ENCODE assay signal across 13 cellular contexts in the genomic region with DNA sequence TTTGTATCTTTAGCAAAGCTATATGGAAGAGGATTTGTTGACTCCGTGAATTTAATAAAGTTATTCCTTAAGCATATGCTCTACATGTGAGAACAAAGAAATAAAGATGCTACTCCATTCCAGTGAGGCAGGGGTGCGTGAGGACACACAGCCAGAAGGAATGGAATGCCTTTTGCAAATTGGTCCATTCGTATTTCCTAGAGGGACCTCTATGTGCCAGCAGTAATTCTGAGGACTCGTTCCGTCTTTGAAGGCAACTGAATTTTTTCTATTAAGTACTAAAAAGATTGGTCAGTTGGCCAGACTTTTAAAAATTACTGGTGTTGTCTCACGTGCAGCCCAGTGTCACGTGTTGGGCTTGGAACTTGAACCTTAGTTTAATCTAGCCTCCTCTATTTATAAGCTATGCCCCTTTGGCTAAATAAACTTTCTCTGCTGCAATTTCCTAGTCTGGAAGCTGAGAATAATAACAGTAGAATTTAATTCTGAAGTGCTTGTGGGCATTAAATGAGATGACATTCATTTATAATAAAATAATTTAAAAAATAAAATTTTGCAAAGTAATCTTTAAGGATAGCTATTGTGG. TPM values are rescaled to one million over a fixed set of nuclear protein-coding genes. Genes with fewer than 3 reads are reported as not detected.
DNase-seq lines count a peak whose midpoint lies in the region; ATAC-seq and TF ChIP-seq lines count a peak whose summit lies in the region.
"Had no signal": no experiment of that assay in that cellular context is flagged by ENCODE, and none has a peak within 500 bp of the region (broad histone marks: within the 10 kb centered on the region; RNA-seq: fewer than 3 reads in every experiment).

No MANE protein-coding gene starts in this region.

- 0 out of 2 replicates have a peak overlapping the region, but pooled peaks have one; percentile 0 for H3K27ac ChIP-seq in PC-9
- H3K27ac ChIP-seq: KMS-11 had no signal

- POLR2A ChIA-PET in PC-9 (lab: Charles Lee; ENCODE audit: unreplicated experiment), result no interaction called here

- CTCF ChIA-PET in PC-9 (lab: Charles Lee), result interaction anchor here (0.5 to 0.6 kb wide), 2 partner anchors 50 to 78 kb away, joined by 3 to 4 read pairs; no protein-coding TSS in a partner anchor

- no peaks in the 10 kb centered on the region for H3K27me3 ChIP-seq in PC-9 (ENCODE audit: insufficient read depth, low read depth)

- peaks cover 36% of the 10 kb centered on the region for H3K4me1 ChIP-seq in PC-9 (replicated peaks; ENCODE audit: insufficient read depth)

- H3F3A ChIP-seq in PC-9 (ENCODE audit: insufficient read depth, low read depth), result peaks cover 44% of the 10 kb centered on the region

- intact Hi-C loops in PC-9 (cut with micrococcal nuclease; ENCODE audit: unreplicated experiment) (loop anchor here (5.0 kb wide), 1 partner anchor 67 kb away; no protein-coding TSS in a partner anchor), sciatic nerve (cut with DNase I) (no loop called here)

- no TSS peak for BruUV-seq in PC-9 (replicated peaks; lab: Mats Ljungman, UMichigan)

- no peak for TF ChIP-seq CTCF in AG10803 (conservative IDR thresholded peaks at IDR 0.05; ENCODE audit: low read length)
- TF ChIP-seq CTCF in PC-9 (conservative IDR thresholded peaks at IDR 0.05), result no peak

- H3K4me3 ChIP-seq in AG10803 (ENCODE audit: low read length) (no peak overlapping the region), PC-9 (no peak overlapping the region)

- H3K27ac Mint-ChIP-seq in activated T-cell treated with anti-CD3 and anti-CD28 coated beads, Interleukin-2, amount 50 U/mL, for 72 hours, result no peak overlapping the region

- peaks cover 57% of the 10 kb centered on the region for H3K36me3 ChIP-seq in PC-9 (ENCODE audit: low read depth)

- no peaks in the 10 kb centered on the region for H3K9me3 ChIP-seq in PC-9 (ENCODE audit: insufficient read depth, low read depth)

- H3K27me3 Mint-ChIP-seq in activated T-cell treated with anti-CD3 and anti-CD28 coated beads, Interleukin-2, amount 50 U/mL, for 72 hours (ENCODE audit: low read depth), result peaks cover 7% of the 10 kb centered on the region

- ATAC-seq in sciatic nerve, result peak; percentile 24
- ATAC-seq in activated T-cell treated with anti-CD3 and anti-CD28 coated beads, Interleukin-2, amount 50 U/mL, for 72 hours (replicated peaks in 1 of 2), result no peak

- no peak overlapping the region for H2AFZ ChIP-seq in PC-9

- no peaks in the 10 kb centered on the region for H3K4me1 Mint-ChIP-seq in activated T-cell treated with anti-CD3 and anti-CD28 coated beads, Interleukin-2, amount 50 U/mL, for 72 hours (ENCODE audit: low read depth)

- no peaks in the 10 kb centered on the region for H3K36me3 Mint-ChIP-seq in activated T-cell treated with anti-CD3 and anti-CD28 coated beads, Interleukin-2, amount 50 U/mL, for 72 hours (ENCODE audit: insufficient read depth in 2 of 2)

- no peaks in the 10 kb centered on the region; the same call in 1 of the 2 replicates for H3K9me2 ChIP-seq in PC-9 (ENCODE audit: insufficient read depth)

- peaks cover 55% of the 10 kb centered on the region for H4K20me1 ChIP-seq in PC-9 (ENCODE audit: insufficient read depth)

- H3K4me3 Mint-ChIP-seq in activated T-cell treated with anti-CD3 and anti-CD28 coated beads, Interleukin-2, amount 50 U/mL, for 72 hours, result no peak overlapping the region

- no peaks in the 10 kb centered on the region for H3K9me3 Mint-ChIP-seq in activated T-cell treated with anti-CD3 and anti-CD28 coated beads, Interleukin-2, amount 50 U/mL, for 72 hours

- DNase-seq in AG10803 (ENCODE audit: low read depth), result peak; percentile 62
- DNase-seq in PC-9, result no peak
- DNase-seq in fibroblast of peridontal ligament (ENCODE audit: extremely low read depth), result peak; percentile 48
- DNase-seq in sciatic nerve (ENCODE audit: low spot score), result no peak
- no peak for DNase-seq in activated CD4-positive, alpha-beta T cell treated with anti-CD3 and anti-CD28 coated beads, Interleukin-2, amount 50 U/mL, for 48 hours
- no peak for DNase-seq in activated T-cell treated with anti-CD3 and anti-CD28 coated beads, Interleukin-2, amount 50 U/mL, for 72 hours
- DNase-seq in NOMO-1 treated with dmso at 0.1 percent for 144 hours (lab: John Stamatoyannopoulos, UW; ENCODE audit: unreplicated experiment), result no peak
- DNase-seq: C1 segment of cervical spinal cord, DMS 273 treated with DMSO at 0.1 percent for 48 hours, GF-D8, NCI-H510A, NCI-H82 had no signal

- peaks cover 100% of the 10 kb centered on the region for H3K79me2 ChIP-seq in PC-9 (ENCODE audit: low read depth)

- H3K4me2 ChIP-seq in PC-9, result no peak overlapping the region
- H3K4me2 ChIP-seq: KMS-11 had no signal

RNA-seq across cellular contexts. Expression of gene RAI14, which starts 13.9 kb away (rescaled TPM):
- total RNA-seq in PC-9 (2021), result 133 and 145 TPM in 2 replicates
- total RNA-seq in sciatic nerve, result 147 TPM
- total RNA-seq in activated T-cell treated with anti-CD3 and anti-CD28 coated beads, Interleukin-2, amount 50 U/mL, for 72 hours, result 1 to 10 TPM in 1 of 2 donors, under 1 TPM in 1; 0.67 to 1.5 TPM

Comparison
In these comparisons a context has a peak if more than half of its experiments do, and no peak if none do; other contexts are left out.
1. DNase-seq: peak in AG10803 (single experiment) and fibroblast of peridontal ligament (single experiment); none in PC-9 (0 of 2), sciatic nerve (single experiment), activated CD4-positive, alpha-beta T cell treated with anti-CD3 and anti-CD28 coated beads, Interleukin-2, amount 50 U/mL, for 48 hours (0 of 2), activated T-cell treated with anti-CD3 and anti-CD28 coated beads, Interleukin-2, amount 50 U/mL, for 72 hours (0 of 2) and NOMO-1 treated with dmso at 0.1 percent for 144 hours (single experiment).
2. RNA of gene RAI14, which starts 13.9 kb away (total RNA-seq): 147 TPM in sciatic nerve (single experiment) and 133 to 145 TPM in PC-9; 0.67 to 1.5 TPM in activated T-cell treated with anti-CD3 and anti-CD28 coated beads, Interleukin-2, amount 50 U/mL, for 72 hours; every median in the first group is over 10 times any median in the second.